ENCODE assay signal across 4 cellular contexts in the genomic region with DNA sequence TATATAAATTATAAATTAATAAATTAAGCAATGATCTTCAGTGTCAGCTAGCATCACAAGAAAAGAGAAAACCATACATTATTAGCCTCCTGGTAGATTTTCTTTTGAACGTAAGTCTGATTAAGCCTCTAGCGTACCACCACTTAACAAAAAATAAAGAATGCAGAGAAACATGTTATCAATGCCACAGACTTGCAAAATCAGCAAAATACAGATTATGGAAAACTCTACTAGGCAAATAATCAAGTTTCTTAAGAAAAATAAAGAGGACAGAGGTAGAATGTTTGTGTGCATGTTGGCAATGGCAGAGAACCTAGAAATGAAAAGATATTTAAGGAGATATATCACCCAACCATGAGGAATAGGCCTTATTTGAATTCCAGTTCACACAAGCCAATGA.
TF ChIP-seq lines count a peak whose summit lies in the region.

No MANE protein-coding gene starts in this region.

TF ChIP-seq in HepG2, 621 proteins besides CTCF, POLR2A, EP300 and RAD21:
- no peak for TF ChIP-seq KLF15 (CRISPR knock-in tag; IDR thresholded peaks at IDR 0.05; ENCODE audit: borderline replicate concordance)
- peak; percentile 47 to 71; a peak in 3 of 4 replicates for TF ChIP-seq MAFK (conservative IDR thresholded peaks at IDR 0.05 in 1 of 2, IDR thresholded peaks at IDR 0.05 in 1 of 2; ENCODE audit: low read length in 2 of 2)
- peak; percentile 59 for TF ChIP-seq MAFF (IDR thresholded peaks at IDR 0.05; ENCODE audit: low read depth, low read length)

TF ChIP-seq in A549, 52 proteins besides CTCF, POLR2A, EP300 and RAD21:
- TF ChIP-seq CEBPB (IDR thresholded peaks at IDR 0.05): no peak
- TF ChIP-seq RCOR1 (IDR thresholded peaks at IDR 0.05; ENCODE audit: low read depth, low read length): no peak
- no peak for TF ChIP-seq KDM5A (IDR thresholded peaks at IDR 0.05)
- TF ChIP-seq MAFK (IDR thresholded peaks at IDR 0.05; ENCODE audit: partially characterized antibody): peak; percentile 48

TF ChIP-seq in IMR-90, 13 proteins besides CTCF, POLR2A, EP300 and RAD21:
- TF ChIP-seq SMC3 (IDR thresholded peaks at IDR 0.05; ENCODE audit: low read depth, low read length) (no peak), CHD1 (IDR thresholded peaks at IDR 0.05; ENCODE audit: low read depth, low read length) (no peak), MAZ (IDR thresholded peaks at IDR 0.05; ENCODE audit: borderline replicate concordance, low read depth, low read length) (no peak), MAFK (IDR thresholded peaks at IDR 0.05; ENCODE audit: low read depth, low read length) (peak; percentile 31; the same call in 1 of the 2 replicates), CEBPB (IDR thresholded peaks at IDR 0.05; ENCODE audit: low read depth, low read length) (no peak)

TF ChIP-seq in K562, 482 proteins besides CTCF, POLR2A, EP300 and RAD21:
- TF ChIP-seq ZNF316 (IDR thresholded peaks at IDR 0.05) (peak; percentile 20; the same call in 1 of the 2 replicates), HDAC6 (IDR thresholded peaks at IDR 0.05; ENCODE audit: low read depth, low read length) (no peak)
TF ChIP-seq in K562: peak in this region for 1.
